ENCODE assay signal across 10 cellular contexts in genomic region chr21:18041012-18041411, GRCh38.
A peak's percentile ranks its signal among the peaks of the same experiment; 100 is the strongest.
DNase-seq lines count a peak whose midpoint lies in the region; ATAC-seq and TF ChIP-seq lines count a peak whose summit lies in the region.
"Had no signal": no experiment of that assay in that cellular context is flagged by ENCODE, and none has a peak within 500 bp of the region (broad histone marks: within the 10 kb centered on the region; RNA-seq: fewer than 3 reads in every experiment).

No MANE protein-coding gene starts in this region.

- no peak overlapping the region for H2BK15ac ChIP-seq in mesendoderm (replicated peaks; ENCODE audit: low read depth)

- no peaks in the 10 kb centered on the region for H3K27me3 ChIP-seq in mesendoderm (ENCODE audit: insufficient read depth, low read length, poor library complexity)
- no peaks in the 10 kb centered on the region for H3K27me3 ChIP-seq in CD4-positive, alpha-beta T cell (ENCODE audit: control insufficient read depth, insufficient read depth, low read length)
- H3K27me3 ChIP-seq: BLaER1 treated with 17β-estradiol and CSF1 and Interleukin-3, amounts not matched to agents 10 nM and 100 nM; pancreas had no signal

- no peaks in the 10 kb centered on the region for H3K9me3 Mint-ChIP-seq in activated CD4-positive, alpha-beta T cell treated with anti-CD3 and anti-CD28 coated beads for 36 hours (ENCODE audit: low read depth)
- H3K9me3 Mint-ChIP-seq in activated CD4-positive, alpha-beta T cell treated with anti-CD3 and anti-CD28 coated beads, Interleukin-2, amount 10 ng/mL, durations not matched to agents 24 days and 14 days = no peaks in the 10 kb centered on the region
- no peaks in the 10 kb centered on the region for H3K9me3 Mint-ChIP-seq in activated CD8-positive, alpha-beta T cell treated with anti-CD3 and anti-CD28 coated beads, Interleukin-2, amount 10 ng/mL, durations not matched to agents 7 days and 5 days (ENCODE audit: insufficient read depth)
- H3K9me3 Mint-ChIP-seq in CD4-positive, alpha-beta T cell = no peaks in the 10 kb centered on the region

- H3K18ac ChIP-seq in mesendoderm (ENCODE audit: low read length) = no peak overlapping the region

- no peak overlapping the region for H2BK5ac ChIP-seq in mesendoderm (ENCODE audit: low read length)

- no peak overlapping the region for H3K4ac ChIP-seq in mesendoderm (ENCODE audit: low read depth, low read length)

- CTCF ChIA-PET in activated CD4-positive, alpha-beta T cell treated with anti-CD3 and anti-CD28 coated beads for 36 hours (lab: Charles Lee) = interaction anchor here (0.6 to 1.3 kb wide), 2 partner anchors 8 to 9 kb away, joined by 3 read pairs; no protein-coding TSS in a partner anchor
- CTCF ChIA-PET in activated CD8-positive, alpha-beta T cell treated with anti-CD3 and anti-CD28 coated beads, Interleukin-2, amount 10 ng/mL, durations not matched to agents 7 days and 5 days (lab: Charles Lee) = interaction anchor here (0.7 to 1.7 kb wide), 15 partner anchors 10 to 202 kb away, joined by 3 to 9 read pairs (median 3); no protein-coding TSS in a partner anchor
- CTCF ChIA-PET in CD4-positive, alpha-beta T cell (lab: Charles Lee) = no interaction called here

- no peak overlapping the region for H3K4me3 ChIP-seq in mesendoderm (ENCODE audit: low read length)
- H3K4me3 ChIP-seq: BLaER1 treated with 17β-estradiol and CSF1 and Interleukin-3, amounts not matched to agents 10 nM and 100 nM; pancreas had no signal

- no peak overlapping the region for H3K23ac ChIP-seq in mesendoderm (ENCODE audit: low read length)

- no peak overlapping the region for H2BK120ac ChIP-seq in mesendoderm (ENCODE audit: low read depth, low read length)

- no peaks in the 10 kb centered on the region for H3K36me3 Mint-ChIP-seq in activated CD4-positive, alpha-beta T cell treated with anti-CD3 and anti-CD28 coated beads for 36 hours (ENCODE audit: low read depth)
- H3K36me3 Mint-ChIP-seq in activated CD4-positive, alpha-beta T cell treated with anti-CD3 and anti-CD28 coated beads, Interleukin-2, amount 10 ng/mL, durations not matched to agents 24 days and 14 days (ENCODE audit: low read depth) = no peaks in the 10 kb centered on the region
- no peaks in the 10 kb centered on the region for H3K36me3 Mint-ChIP-seq in activated CD8-positive, alpha-beta T cell treated with anti-CD3 and anti-CD28 coated beads, Interleukin-2, amount 10 ng/mL, durations not matched to agents 7 days and 5 days (ENCODE audit: low read depth)
- H3K36me3 Mint-ChIP-seq in CD4-positive, alpha-beta T cell (ENCODE audit: low read depth) = no peaks in the 10 kb centered on the region

- H3K4me1 ChIP-seq in mesendoderm (ENCODE audit: control insufficient read depth, low read depth, low read length) = no peaks in the 10 kb centered on the region
- H3K4me1 ChIP-seq: BLaER1 treated with 17β-estradiol and CSF1 and Interleukin-3, amounts not matched to agents 10 nM and 100 nM; pancreas had no signal

- no peaks in the 10 kb centered on the region for H3K9me3 ChIP-seq in CD4-positive, alpha-beta T cell (ENCODE audit: control insufficient read depth, low read length)
- H3K9me3 ChIP-seq: BLaER1 treated with 17β-estradiol and CSF1 and Interleukin-3, amounts not matched to agents 10 nM and 100 nM; pancreas had no signal

- DNase-seq in activated CD4-positive, alpha-beta T cell treated with anti-CD3 and anti-CD28 coated beads for 36 hours = peak; percentile 12
- DNase-seq in activated CD4-positive, alpha-beta T cell treated with anti-CD3 and anti-CD28 coated beads, Interleukin-2, amount 10 ng/mL, durations not matched to agents 24 days and 14 days = no peak
- DNase-seq in NCI-H1417 (lab: John Stamatoyannopoulos, UW) (peak; percentile 45 to 84 (median 52)), mesendoderm (peak; percentile 79), cortex of kidney (lab: John Stamatoyannopoulos, UW) (no peak)
- peak; percentile 25 for DNase-seq in activated CD8-positive, alpha-beta T cell treated with anti-CD3 and anti-CD28 coated beads, Interleukin-2, amount 10 ng/mL, durations not matched to agents 7 days and 5 days
- DNase-seq in CD4-positive, alpha-beta T cell = no peak
- DNase-seq: pancreas had no signal

- no peak overlapping the region for H3K4me2 ChIP-seq in mesendoderm (ENCODE audit: low read length)
- H3K4me2 ChIP-seq: BLaER1 treated with 17β-estradiol and CSF1 and Interleukin-3, amounts not matched to agents 10 nM and 100 nM had no signal

- H3K9ac ChIP-seq in mesendoderm (ENCODE audit: low read length) = no peak overlapping the region
- H3K9ac ChIP-seq: BLaER1 treated with 17β-estradiol and CSF1 and Interleukin-3, amounts not matched to agents 10 nM and 100 nM had no signal

- no peak overlapping the region for H4K8ac ChIP-seq in mesendoderm (ENCODE audit: low read depth, low read length)

- no peak for TF ChIP-seq CTCF in CD4-positive, alpha-beta T cell (IDR thresholded peaks at IDR 0.05)

- H3K79me1 ChIP-seq in mesendoderm (ENCODE audit: low read length) = no peaks in the 10 kb centered on the region

- no peak overlapping the region for H4K5ac ChIP-seq in mesendoderm (ENCODE audit: low read length)

- no CpG with 5 or more reads among the region's 3 CpGs for WGBS in mesendoderm (ENCODE audit: extremely low coverage, insufficient coverage, low lambda C conversion rate)

- no peaks in the 10 kb centered on the region for H3K27me3 Mint-ChIP-seq in activated CD4-positive, alpha-beta T cell treated with anti-CD3 and anti-CD28 coated beads for 36 hours
- no peaks in the 10 kb centered on the region for H3K27me3 Mint-ChIP-seq in activated CD4-positive, alpha-beta T cell treated with anti-CD3 and anti-CD28 coated beads, Interleukin-2, amount 10 ng/mL, durations not matched to agents 24 days and 14 days
- no peaks in the 10 kb centered on the region for H3K27me3 Mint-ChIP-seq in activated CD8-positive, alpha-beta T cell treated with anti-CD3 and anti-CD28 coated beads, Interleukin-2, amount 10 ng/mL, durations not matched to agents 7 days and 5 days (ENCODE audit: low read depth)
- no peaks in the 10 kb centered on the region for H3K27me3 Mint-ChIP-seq in CD4-positive, alpha-beta T cell

- ATAC-seq in activated CD4-positive, alpha-beta T cell treated with anti-CD3 and anti-CD28 coated beads for 36 hours = no peak
- ATAC-seq in activated CD8-positive, alpha-beta T cell treated with anti-CD3 and anti-CD28 coated beads, Interleukin-2, amount 10 ng/mL, durations not matched to agents 7 days and 5 days = no peak
- ATAC-seq in CD4-positive, alpha-beta T cell (ENCODE audit: poor library complexity) = no peak
- no peak for ATAC-seq in GM18907 (IDR thresholded peaks at IDR 0.05; ENCODE audit: unreplicated experiment)

- no peak overlapping the region for H3K27ac Mint-ChIP-seq in activated CD4-positive, alpha-beta T cell treated with anti-CD3 and anti-CD28 coated beads for 36 hours
- H3K27ac Mint-ChIP-seq in activated CD4-positive, alpha-beta T cell treated with anti-CD3 and anti-CD28 coated beads, Interleukin-2, amount 10 ng/mL, durations not matched to agents 24 days and 14 days = no peak overlapping the region
- no peak overlapping the region for H3K27ac Mint-ChIP-seq in activated CD8-positive, alpha-beta T cell treated with anti-CD3 and anti-CD28 coated beads, Interleukin-2, amount 10 ng/mL, durations not matched to agents 7 days and 5 days
- no peak overlapping the region for H3K27ac Mint-ChIP-seq in CD4-positive, alpha-beta T cell

- intact Hi-C loops in activated CD4-positive, alpha-beta T cell treated with anti-CD3 and anti-CD28 coated beads for 36 hours (cut with DNase I, micrococcal nuclease) = no loop called here
- intact Hi-C loops in activated CD4-positive, alpha-beta T cell treated with anti-CD3 and anti-CD28 coated beads, Interleukin-2, amount 10 ng/mL, durations not matched to agents 24 days and 14 days (cut with micrococcal nuclease) = no loop called here
- intact Hi-C loops in CD4-positive, alpha-beta T cell (cut with DNase I, micrococcal nuclease) = no loop called here

- H3K36me3 ChIP-seq in mesendoderm (ENCODE audit: control insufficient read depth, insufficient read depth, low read length) = no peaks in the 10 kb centered on the region
- H3K36me3 ChIP-seq: BLaER1 treated with 17β-estradiol and CSF1 and Interleukin-3, amounts not matched to agents 10 nM and 100 nM; pancreas had no signal

- H3K4me1 Mint-ChIP-seq in activated CD4-positive, alpha-beta T cell treated with anti-CD3 and anti-CD28 coated beads for 36 hours = no peaks in the 10 kb centered on the region
- no peaks in the 10 kb centered on the region for H3K4me1 Mint-ChIP-seq in activated CD4-positive, alpha-beta T cell treated with anti-CD3 and anti-CD28 coated beads, Interleukin-2, amount 10 ng/mL, durations not matched to agents 24 days and 14 days
- no peaks in the 10 kb centered on the region for H3K4me1 Mint-ChIP-seq in activated CD8-positive, alpha-beta T cell treated with anti-CD3 and anti-CD28 coated beads, Interleukin-2, amount 10 ng/mL, durations not matched to agents 7 days and 5 days (ENCODE audit: low read depth)
- H3K4me1 Mint-ChIP-seq in CD4-positive, alpha-beta T cell (ENCODE audit: low read depth) = no peaks in the 10 kb centered on the region

- POLR2A ChIA-PET in activated CD4-positive, alpha-beta T cell treated with anti-CD3 and anti-CD28 coated beads for 36 hours (lab: Charles Lee) = no interaction called here
- POLR2A ChIA-PET in activated CD8-positive, alpha-beta T cell treated with anti-CD3 and anti-CD28 coated beads, Interleukin-2, amount 10 ng/mL, durations not matched to agents 7 days and 5 days (lab: Charles Lee) = no interaction called here
- POLR2A ChIA-PET in CD4-positive, alpha-beta T cell (lab: Charles Lee) = no interaction called here

- H2AK5ac ChIP-seq in mesendoderm (ENCODE audit: low read length) = no peak overlapping the region

- H3K27ac ChIP-seq in mesendoderm (ENCODE audit: low read depth, low read length) = no peak overlapping the region
- H3K27ac ChIP-seq in CD4-positive, alpha-beta T cell (ENCODE audit: low read depth, low read length) = no peak overlapping the region
- H3K27ac ChIP-seq: BLaER1 treated with 17β-estradiol and CSF1 and Interleukin-3, amounts not matched to agents 10 nM and 100 nM; pancreas had no signal

- no peak overlapping the region for H3K4me3 Mint-ChIP-seq in activated CD4-positive, alpha-beta T cell treated with anti-CD3 and anti-CD28 coated beads for 36 hours
- H3K4me3 Mint-ChIP-seq in activated CD4-positive, alpha-beta T cell treated with anti-CD3 and anti-CD28 coated beads, Interleukin-2, amount 10 ng/mL, durations not matched to agents 24 days and 14 days = no peak overlapping the region
- H3K4me3 Mint-ChIP-seq in activated CD8-positive, alpha-beta T cell treated with anti-CD3 and anti-CD28 coated beads, Interleukin-2, amount 10 ng/mL, durations not matched to agents 7 days and 5 days = no peak overlapping the region
- no peak overlapping the region for H3K4me3 Mint-ChIP-seq in CD4-positive, alpha-beta T cell

- no peaks in the 10 kb centered on the region for H3K79me2 ChIP-seq in mesendoderm (ENCODE audit: control insufficient read depth, insufficient read depth, low read length)

- H3K56ac ChIP-seq in mesendoderm (ENCODE audit: low read length) = no peak overlapping the region

Comparison
In these comparisons a context has a peak if more than half of its experiments do, and no peak if none do; other contexts are left out.
1. DNase-seq: peak in activated CD4-positive, alpha-beta T cell treated with anti-CD3 and anti-CD28 coated beads for 36 hours (single experiment), NCI-H1417 (3 of 3), activated CD8-positive, alpha-beta T cell treated with anti-CD3 and anti-CD28 coated beads, Interleukin-2, amount 10 ng/mL, durations not matched to agents 7 days and 5 days (single experiment) and mesendoderm (single experiment); none in activated CD4-positive, alpha-beta T cell treated with anti-CD3 and anti-CD28 coated beads, Interleukin-2, amount 10 ng/mL, durations not matched to agents 24 days and 14 days (single experiment), CD4-positive, alpha-beta T cell (0 of 10) and cortex of kidney (single experiment).